Comparison of ENCODE assay signal across 8 cellular contexts in genomic region chr6:110949679-110950285, GRCh38. TPM values are rescaled to one million over a fixed set of nuclear protein-coding genes. Genes with fewer than 3 reads are reported as not detected.
A peak's percentile ranks its signal among the peaks of the same experiment; 100 is the strongest.
DNase-seq lines count a peak whose midpoint lies in the region; FAIRE-seq and TF ChIP-seq lines count a peak whose summit lies in the region.

No MANE protein-coding gene starts in this region.

- no peak overlapping the region for H3K27ac ChIP-seq in neural progenitor cell
- no peak overlapping the region for H3K27ac ChIP-seq in effector memory CD4-positive, alpha-beta T cell (ENCODE audit: insufficient read depth, low read length, poor library complexity, severe bottlenecking)

- no peaks in the 10 kb centered on the region for H3K9me3 Mint-ChIP-seq in neural progenitor cell

- no peaks in the 10 kb centered on the region for H3K36me3 ChIP-seq in GM06990 (ENCODE audit: control insufficient read depth, insufficient read depth, low read length)
- no peaks in the 10 kb centered on the region for H3K36me3 ChIP-seq in neural progenitor cell
- no peaks in the 10 kb centered on the region for H3K36me3 ChIP-seq in effector memory CD4-positive, alpha-beta T cell (ENCODE audit: control insufficient read depth, insufficient read depth, low read length)

- H3K79me2 ChIP-seq in neural progenitor cell (ENCODE audit: low read depth) = no peaks in the 10 kb centered on the region

- H3K4me3 ChIP-seq in GM06990 (replicated peaks; ENCODE audit: low read depth, low read length) = no peak overlapping the region
- peak overlapping the region; percentile 31 for H3K4me3 ChIP-seq in choroid plexus epithelial cell (ENCODE audit: low read depth, low read length)
- H3K4me3 ChIP-seq in neural progenitor cell = no peak overlapping the region
- H3K4me3 ChIP-seq in effector memory CD4-positive, alpha-beta T cell (ENCODE audit: insufficient read depth, low read depth, low read length, poor library complexity, severe bottlenecking) = no peak overlapping the region

- H3K4me3 Mint-ChIP-seq in neural progenitor cell = no peak overlapping the region

- no peaks in the 10 kb centered on the region for H3K36me3 Mint-ChIP-seq in neural progenitor cell

- no peaks in the 10 kb centered on the region for H3F3A ChIP-seq in neural progenitor cell (ENCODE audit: low read depth)

- H3K4me1 Mint-ChIP-seq in neural progenitor cell = peaks cover 7% of the 10 kb centered on the region

- H3K27ac Mint-ChIP-seq in neural progenitor cell = no peak overlapping the region

- no peak overlapping the region for H3K4me2 ChIP-seq in neural progenitor cell

- no peak overlapping the region for H3K9ac ChIP-seq in neural progenitor cell

- H3K9me3 ChIP-seq in neural progenitor cell (ENCODE audit: low read depth) = no peaks in the 10 kb centered on the region
- no peaks in the 10 kb centered on the region for H3K9me3 ChIP-seq in effector memory CD4-positive, alpha-beta T cell (ENCODE audit: control insufficient read depth, low read length)

- no peak overlapping the region for H2AFZ ChIP-seq in neural progenitor cell (replicated peaks)

- peak; percentile 47 for TF ChIP-seq CTCF in GM06990 (IDR thresholded peaks at IDR 0.05; ENCODE audit: insufficient read depth, low read length, poor library complexity, severe bottlenecking)
- peak; percentile 51 for TF ChIP-seq CTCF in choroid plexus epithelial cell (conservative IDR thresholded peaks at IDR 0.05; ENCODE audit: low read depth, low read length)
- peak; percentile 54 for TF ChIP-seq CTCF in neural progenitor cell (IDR thresholded peaks at IDR 0.05)

- DNase-seq in GM06990 (ENCODE audit: extremely low read depth, insufficient read length) = no peak
- DNase-seq in NCI-H1436 treated with DMSO at 0.1 percent for 48 hours (lab: John Stamatoyannopoulos, UW) = peak; percentile 12
- DNase-seq in choroid plexus epithelial cell (ENCODE audit: low read depth) = peak; percentile 69
- DNase-seq in neural progenitor cell (ENCODE audit: low spot score) = no peak
- DNase-seq in effector memory CD4-positive, alpha-beta T cell = no peak
- DNase-seq in H54 (ENCODE audit: insufficient read length, low spot score) = no peak
- DNase-seq in NK-92 (lab: John Stamatoyannopoulos, UW; ENCODE audit: unreplicated experiment) = no peak
- DNase-seq in D341Med (ENCODE audit: low spot score) = no peak

- H3K27me3 ChIP-seq in GM06990 (replicated peaks; ENCODE audit: control insufficient read depth, insufficient read depth, low read length) (no peaks in the 10 kb centered on the region), neural progenitor cell (no peaks in the 10 kb centered on the region)
- H3K27me3 ChIP-seq in effector memory CD4-positive, alpha-beta T cell (replicated peaks; ENCODE audit: control insufficient read depth, insufficient read depth, low read length, poor library complexity, severe bottlenecking) = no peaks in the 10 kb centered on the region

- no peak for FAIRE-seq in H54 (lab: Jason Lieb, UNC)

- TF ChIP-seq POLR2A in H54 (IDR thresholded peaks at IDR 0.05; ENCODE audit: low read depth, low read length) = no peak

- H4K20me1 ChIP-seq in neural progenitor cell (ENCODE audit: low read depth) = no peaks in the 10 kb centered on the region

- H3K27me3 Mint-ChIP-seq in neural progenitor cell (ENCODE audit: insufficient read depth, low read depth) = peaks cover 3% of the 10 kb centered on the region

- H3K4me1 ChIP-seq in neural progenitor cell = no peaks in the 10 kb centered on the region
- no peaks in the 10 kb centered on the region for H3K4me1 ChIP-seq in effector memory CD4-positive, alpha-beta T cell (ENCODE audit: control insufficient read depth, insufficient read depth, low read length, poor library complexity, severe bottlenecking)

RNA-seq across cellular contexts. Expression of gene GTF3C6, which starts 8.7 kb away (rescaled TPM):
- total RNA-seq in neural progenitor cell (ENCODE audit: low replicate concordance) = 47.0 and 105 TPM in 2 replicates

RNA-seq across cellular contexts. Expression of gene RPF2, which starts 32.1 kb away (rescaled TPM):
- 27.3 and 51.9 TPM in 2 replicates for total RNA-seq in neural progenitor cell (ENCODE audit: low replicate concordance)

Comparison
In these comparisons a context has a peak if more than half of its experiments do, and no peak if none do; other contexts are left out.
1. DNase-seq: peak in NCI-H1436 treated with DMSO at 0.1 percent for 48 hours (single experiment) and choroid plexus epithelial cell (single experiment); none in GM06990 (single experiment), neural progenitor cell (single experiment), effector memory CD4-positive, alpha-beta T cell (0 of 3), H54 (single experiment), NK-92 (single experiment) and D341Med (single experiment).
2. Peak in every context shown above with its lines, with median percentiles within 50 percentile points of each other: CTCF ChIP-seq.